ENCODE assay signal across 8 cellular contexts in the genomic region with DNA sequence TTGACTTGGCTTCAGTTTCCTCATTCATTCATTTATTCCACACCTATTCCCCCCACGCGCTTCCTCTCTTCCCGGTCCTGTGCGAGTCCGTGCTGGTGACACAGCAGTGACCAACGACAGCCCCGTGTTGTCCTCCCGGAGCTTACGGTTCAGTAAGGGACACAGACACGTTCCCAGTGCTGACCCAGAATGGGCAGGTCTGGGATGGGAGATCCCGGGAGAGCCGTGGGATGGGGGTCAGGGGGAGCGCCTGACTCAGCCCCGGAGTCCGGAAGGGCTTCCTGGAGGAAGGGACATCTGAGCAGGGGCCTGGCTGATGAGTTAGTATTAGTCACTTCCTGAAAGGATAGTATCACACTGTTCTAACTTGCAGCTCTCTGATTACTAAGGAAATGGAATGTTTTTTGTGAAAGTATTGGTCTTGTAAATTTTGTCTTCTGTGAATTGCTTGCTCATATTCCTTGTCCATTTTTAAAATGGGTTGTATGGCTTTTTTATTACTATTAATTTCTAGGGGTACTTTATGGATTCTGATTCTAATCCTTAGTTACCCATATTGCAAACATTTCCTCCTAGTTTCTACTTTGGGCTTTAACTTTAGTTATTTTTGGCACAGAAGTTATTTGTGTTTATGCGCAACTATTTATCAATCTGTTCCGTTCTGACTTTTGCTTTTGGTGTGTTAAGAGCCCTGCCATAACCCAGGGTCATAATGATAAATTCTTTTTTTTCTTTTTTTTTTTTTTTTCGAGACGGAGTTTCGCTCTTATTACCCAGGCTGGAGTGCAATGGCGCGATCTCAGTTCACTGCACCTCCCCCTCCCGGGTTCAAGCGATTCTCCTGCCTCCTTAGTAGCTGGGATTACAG. TPM values are rescaled to one million over a fixed set of nuclear protein-coding genes. Genes with fewer than 3 reads are reported as not detected.
DNase-seq lines count a peak whose midpoint lies in the region; ATAC-seq, FAIRE-seq and TF ChIP-seq lines count a peak whose summit lies in the region.

No MANE protein-coding gene starts in this region.

- 6 to 19% methylated on average over 15 to 24 of the region's 24 CpGs for WGBS in endodermal cell (ENCODE audit: insufficient coverage in 1 of 2, insufficient read length in 1 of 2), 2 experiments

- peak; percentile 36 for DNase-seq in activated T-cell treated with anti-CD3 and anti-CD28 coated beads, Interleukin-2, amount 50 U/mL, for 1 hour
- DNase-seq in activated T-cell treated with anti-CD3 and anti-CD28 coated beads for 4 hours (no peak), endodermal cell (peak; percentile 89), mesothelial cell of epicardium (ENCODE audit: low spot score in 2 of 2, unreplicated experiment in 2 of 2) (peak in 1 of 2 experiments; percentile 47), thoracic aorta (ENCODE audit: low spot score) (peak; percentile 72)

- H3K36me3 Mint-ChIP-seq in endodermal cell (ENCODE audit: low read depth) (peaks cover 14% of the 10 kb centered on the region), mesothelial cell of epicardium (peaks cover 7% of the 10 kb centered on the region)

- ATAC-seq in thoracic aorta (ENCODE audit: insufficient number of reproducible peaks, low FRiP score, low read depth) (peak; percentile 15), GM18520 (IDR thresholded peaks at IDR 0.05; ENCODE audit: unreplicated experiment) (no peak)

- H3K4me3 Mint-ChIP-seq in endodermal cell: peak overlapping the region; percentile 76
- peak overlapping the region; percentile 97 for H3K4me3 Mint-ChIP-seq in mesothelial cell of epicardium

- H3K4me3 ChIP-seq in endodermal cell (ENCODE audit: low read length) (peak overlapping the region; percentile 82), thoracic aorta (peak overlapping the region; percentile 88)

- peak overlapping the region; percentile 35 for H3K9ac ChIP-seq in endodermal cell (ENCODE audit: extremely low read depth, low read length, poor library complexity, severe bottlenecking)

- no peaks in the 10 kb centered on the region for H3K27me3 ChIP-seq in endodermal cell (ENCODE audit: control insufficient read depth, insufficient read depth, low read length, poor library complexity, severe bottlenecking)
- no peaks in the 10 kb centered on the region for H3K27me3 ChIP-seq in thoracic aorta (replicated peaks; ENCODE audit: insufficient read depth)

- H3K27ac Mint-ChIP-seq in endodermal cell (peak overlapping the region; percentile 95), mesothelial cell of epicardium (peak overlapping the region; percentile 98)

- H3K9me3 ChIP-seq in KOPT-K1 (ENCODE audit: insufficient read depth, low read length, poor library complexity, severe bottlenecking) (no peaks in the 10 kb centered on the region), endodermal cell (ENCODE audit: control insufficient read depth, low read length) (no peaks in the 10 kb centered on the region), thoracic aorta (no peaks in the 10 kb centered on the region)

- no peaks in the 10 kb centered on the region for H3K4me1 ChIP-seq in endodermal cell (ENCODE audit: control insufficient read depth, insufficient read depth, low read length)
- peaks cover 15 to 58% of the 10 kb centered on the region in 2 donors for H3K4me1 ChIP-seq in thoracic aorta (ENCODE audit: control insufficient read depth in 1 of 2, low read depth in 2 of 2)

- TF ChIP-seq CTCF in endodermal cell (conservative IDR thresholded peaks at IDR 0.05) (no peak), mesothelial cell of epicardium (IDR thresholded peaks at IDR 0.05; ENCODE audit: unreplicated experiment) (no peak), thoracic aorta (IDR thresholded peaks at IDR 0.05) (no peak)

- H3K9me3 Mint-ChIP-seq in endodermal cell: no peaks in the 10 kb centered on the region
- H3K9me3 Mint-ChIP-seq in mesothelial cell of epicardium: no peaks in the 10 kb centered on the region

- H3K27ac ChIP-seq in KOPT-K1 (ENCODE audit: low read depth, low read length, poor library complexity, severe bottlenecking): peak overlapping the region; percentile 74
- H3K27ac ChIP-seq in endodermal cell (ENCODE audit: low read depth, low read length): peak overlapping the region; percentile 89
- peak overlapping the region; percentile 95 to 96 for H3K27ac ChIP-seq in thoracic aorta

- H3K36me3 ChIP-seq in KOPT-K1 (ENCODE audit: insufficient read depth, low read length) (peaks cover 15% of the 10 kb centered on the region; the same call in 1 of the 2 replicates), endodermal cell (ENCODE audit: control insufficient read depth, insufficient read depth, low read length) (no peaks in the 10 kb centered on the region), thoracic aorta (peaks cover 4% of the 10 kb centered on the region)

- peak; percentile 9 for FAIRE-seq in TTC549 (lab: Jason Lieb, UNC)

- H3K27me3 Mint-ChIP-seq in endodermal cell (ENCODE audit: insufficient read depth) (no peaks in the 10 kb centered on the region), mesothelial cell of epicardium (ENCODE audit: low read depth) (no peaks in the 10 kb centered on the region)

- H3K4me1 Mint-ChIP-seq in endodermal cell (peaks cover 15% of the 10 kb centered on the region), mesothelial cell of epicardium (peaks cover 31% of the 10 kb centered on the region)

RNA-seq across cellular contexts. Expression of a gene that starts 0.7 kb away (rescaled TPM):
- total RNA-seq in endodermal cell (10 to 100 TPM; 53.5 to 63.6 TPM), mesothelial cell of epicardium (92.8 to 100 TPM (median 96.4 TPM) in 3 replicates), thoracic aorta (100 to 1,000 TPM in 1 of 2 donors, 10 to 100 TPM in 1; 99.8 to 224 TPM)
- 70.3 TPM for polyA plus RNA-seq in endodermal cell (2013, experiment 1 of 2)
- 66.1 TPM for polyA plus RNA-seq in endodermal cell (2013, experiment 2 of 2)

RNA-seq across cellular contexts. Expression of a gene that starts 18.0 kb away (rescaled TPM):
- total RNA-seq in endodermal cell: 10 to 100 TPM; 13.2 to 16.0 TPM
- 6.8 TPM for polyA plus RNA-seq in endodermal cell (2013, experiment 1 of 2)
- polyA plus RNA-seq in endodermal cell (2013, experiment 2 of 2): 6.2 TPM
- total RNA-seq in mesothelial cell of epicardium: 6.7 to 7.5 TPM (median 6.7 TPM) in 3 replicates
- total RNA-seq in thoracic aorta: 1 to 10 TPM; 2.2 to 9.9 TPM

RNA-seq across cellular contexts. Expression of a gene that starts 19.6 kb away (rescaled TPM):
- 10 to 100 TPM; 17.9 to 26.4 TPM for total RNA-seq in endodermal cell
- polyA plus RNA-seq in endodermal cell (2013, experiment 1 of 2): 21.8 TPM
- 16.7 TPM for polyA plus RNA-seq in endodermal cell (2013, experiment 2 of 2)
- total RNA-seq in mesothelial cell of epicardium: 58.0 to 64.0 TPM (median 58.7 TPM) in 3 replicates
- total RNA-seq in thoracic aorta: 100 to 1,000 TPM in 1 of 2 donors, 10 to 100 TPM in 1; 51.2 to 112 TPM

RNA-seq across cellular contexts. Expression of a gene that starts 43.4 kb away (rescaled TPM):
- total RNA-seq in endodermal cell: 1 to 10 TPM; 1.6 to 3.0 TPM
- 1.6 TPM for polyA plus RNA-seq in endodermal cell (2013, experiment 1 of 2)
- polyA plus RNA-seq in endodermal cell (2013, experiment 2 of 2): 1.4 TPM
- 272 to 287 TPM (median 278 TPM) in 3 replicates for total RNA-seq in mesothelial cell of epicardium
- total RNA-seq in thoracic aorta: 100 to 1,000 TPM; 126 to 587 TPM

RNA-seq across cellular contexts. Expression of a gene that starts 54.1 kb away (rescaled TPM):
- total RNA-seq in endodermal cell (100 to 1,000 TPM in 1 of 2 donors, 10 to 100 TPM in 1; 87.9 to 105 TPM), mesothelial cell of epicardium (62.7 to 64.4 TPM (median 64.1 TPM) in 3 replicates), thoracic aorta (10 to 100 TPM; 11.6 to 18.3 TPM)
- 62.3 TPM for polyA plus RNA-seq in endodermal cell (2013, experiment 1 of 2)
- 51.6 TPM for polyA plus RNA-seq in endodermal cell (2013, experiment 2 of 2)
